1 cellular context compared by ENCODE assay signal in the genomic region with DNA sequence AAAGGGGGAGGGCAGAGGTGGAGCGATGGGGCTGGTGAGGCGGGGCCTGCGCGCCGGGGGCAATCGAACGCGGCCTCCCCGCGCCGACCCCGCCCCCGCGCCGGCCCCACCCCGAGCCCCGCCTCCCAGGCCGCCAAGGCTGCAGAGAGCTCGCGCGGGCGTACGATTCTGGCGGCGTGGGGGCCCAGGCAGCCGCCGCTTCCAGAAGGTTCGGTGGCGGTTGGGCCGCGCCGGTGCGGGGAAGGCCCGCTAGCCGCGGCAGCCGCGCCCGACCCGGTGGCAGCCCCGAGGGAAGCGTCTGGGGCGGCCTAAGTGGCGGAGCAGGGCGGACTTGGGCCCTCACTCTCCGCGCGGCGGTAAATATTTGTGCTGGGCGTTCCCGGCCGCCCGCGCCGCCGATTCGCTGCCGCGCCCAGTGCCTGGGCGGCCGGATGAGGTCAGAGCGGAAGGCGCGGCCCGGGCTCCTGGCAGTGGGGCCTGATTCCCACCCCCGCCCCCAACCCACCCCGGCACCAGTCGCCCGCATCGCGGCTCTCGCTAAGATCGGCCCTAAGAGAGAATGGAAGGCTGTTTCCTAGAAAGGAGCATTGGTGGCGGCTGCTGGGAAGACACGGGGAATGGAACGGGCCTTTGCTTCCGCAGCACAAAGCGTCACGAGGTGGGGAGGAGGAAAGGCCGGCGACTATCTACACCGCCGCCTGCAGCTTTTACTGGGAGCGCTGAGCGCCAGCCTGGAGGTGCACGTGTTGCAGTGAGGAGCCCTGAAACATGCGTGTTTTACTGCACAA.
TF ChIP-seq lines count a peak whose summit lies in the region.

A gene with protein sequence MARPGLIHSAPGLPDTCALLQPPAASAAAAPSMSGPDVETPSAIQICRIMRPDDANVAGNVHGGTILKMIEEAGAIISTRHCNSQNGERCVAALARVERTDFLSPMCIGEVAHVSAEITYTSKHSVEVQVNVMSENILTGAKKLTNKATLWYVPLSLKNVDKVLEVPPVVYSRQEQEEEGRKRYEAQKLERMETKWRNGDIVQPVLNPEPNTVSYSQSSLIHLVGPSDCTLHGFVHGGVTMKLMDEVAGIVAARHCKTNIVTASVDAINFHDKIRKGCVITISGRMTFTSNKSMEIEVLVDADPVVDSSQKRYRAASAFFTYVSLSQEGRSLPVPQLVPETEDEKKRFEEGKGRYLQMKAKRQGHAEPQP (minus strand): TSS at position 368 of the 788 bp plus-strand sequence. CDS start 368 bp downstream, outside the sequence.

TF ChIP-seq in HepG2, 621 proteins besides CTCF, POLR2A, EP300 and RAD21 (continued from another document and continues in another):
- TF ChIP-seq, protein P1, sequence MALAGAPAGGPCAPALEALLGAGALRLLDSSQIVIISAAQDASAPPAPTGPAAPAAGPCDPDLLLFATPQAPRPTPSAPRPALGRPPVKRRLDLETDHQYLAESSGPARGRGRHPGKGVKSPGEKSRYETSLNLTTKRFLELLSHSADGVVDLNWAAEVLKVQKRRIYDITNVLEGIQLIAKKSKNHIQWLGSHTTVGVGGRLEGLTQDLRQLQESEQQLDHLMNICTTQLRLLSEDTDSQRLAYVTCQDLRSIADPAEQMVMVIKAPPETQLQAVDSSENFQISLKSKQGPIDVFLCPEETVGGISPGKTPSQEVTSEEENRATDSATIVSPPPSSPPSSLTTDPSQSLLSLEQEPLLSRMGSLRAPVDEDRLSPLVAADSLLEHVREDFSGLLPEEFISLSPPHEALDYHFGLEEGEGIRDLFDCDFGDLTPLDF (CRISPR knock-in tag; IDR thresholded peaks at IDR 0.05), result peak; percentile 76
- no peak for TF ChIP-seq YEATS2 (CRISPR knock-in tag; IDR thresholded peaks at IDR 0.05; ENCODE audit: borderline replicate concordance)
- no peak for TF ChIP-seq FIP1L1 (IDR thresholded peaks at IDR 0.05; ENCODE audit: borderline replicate concordance, insufficient read depth, low read depth, low read length)
- TF ChIP-seq KAT8 (CRISPR knock-in tag; IDR thresholded peaks at IDR 0.05), result no peak; the same call in 1 of the 2 replicates
- TF ChIP-seq, protein P2, sequence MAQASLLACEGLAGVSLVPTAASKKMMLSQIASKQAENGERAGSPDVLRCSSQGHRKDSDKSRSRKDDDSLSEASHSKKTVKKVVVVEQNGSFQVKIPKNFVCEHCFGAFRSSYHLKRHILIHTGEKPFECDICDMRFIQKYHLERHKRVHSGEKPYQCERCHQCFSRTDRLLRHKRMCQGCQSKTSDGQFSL (CRISPR knock-in tag; IDR thresholded peaks at IDR 0.05), result 0 out of 2 replicates have a peak, but pooled peaks have one; percentile 18
- TF ChIP-seq GTF2F1 (IDR thresholded peaks at IDR 0.05; ENCODE audit: low read length), result no peak
- TF ChIP-seq ZNF724P (CRISPR knock-in tag; IDR thresholded peaks at IDR 0.05; ENCODE audit: borderline replicate concordance), result no peak
- peak; percentile 57; the same call in 1 of the 2 replicates for TF ChIP-seq KLF6 (CRISPR knock-in tag; IDR thresholded peaks at IDR 0.05)
- 0 out of 2 replicates have a peak, but pooled peaks have one; percentile 33 for TF ChIP-seq ZBTB7B (CRISPR knock-in tag; IDR thresholded peaks at IDR 0.05)
- no peak for TF ChIP-seq NFE2L2 (IDR thresholded peaks at IDR 0.05; ENCODE audit: low read length)
- TF ChIP-seq, protein P3, sequence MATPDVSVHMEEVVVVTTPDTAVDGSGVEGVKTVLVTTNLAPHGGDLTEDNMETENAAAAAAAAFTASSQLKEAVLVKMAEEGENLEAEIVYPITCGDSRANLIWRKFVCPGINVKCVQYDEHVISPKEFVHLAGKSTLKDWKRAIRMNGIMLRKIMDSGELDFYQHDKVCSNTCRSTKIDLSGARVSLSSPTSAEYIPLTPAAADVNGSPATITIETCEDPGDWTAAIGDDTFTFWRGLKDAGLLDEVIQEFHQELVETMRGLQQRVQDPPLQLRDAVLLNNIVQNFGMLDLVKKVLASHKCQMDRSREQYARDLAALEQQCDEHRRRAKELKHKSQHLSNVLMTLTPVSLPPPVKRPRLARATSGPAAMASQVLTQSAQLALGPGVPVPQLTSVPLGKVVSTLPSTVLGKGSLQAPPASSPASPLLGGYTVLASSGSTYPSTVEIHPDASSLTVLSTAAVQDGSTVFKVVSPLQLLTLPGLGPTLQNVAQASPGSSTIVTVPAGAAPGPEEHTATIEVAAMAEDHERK (CRISPR knock-in tag; IDR thresholded peaks at IDR 0.05; ENCODE audit: low read depth), result no peak
- TF ChIP-seq, protein P4, sequence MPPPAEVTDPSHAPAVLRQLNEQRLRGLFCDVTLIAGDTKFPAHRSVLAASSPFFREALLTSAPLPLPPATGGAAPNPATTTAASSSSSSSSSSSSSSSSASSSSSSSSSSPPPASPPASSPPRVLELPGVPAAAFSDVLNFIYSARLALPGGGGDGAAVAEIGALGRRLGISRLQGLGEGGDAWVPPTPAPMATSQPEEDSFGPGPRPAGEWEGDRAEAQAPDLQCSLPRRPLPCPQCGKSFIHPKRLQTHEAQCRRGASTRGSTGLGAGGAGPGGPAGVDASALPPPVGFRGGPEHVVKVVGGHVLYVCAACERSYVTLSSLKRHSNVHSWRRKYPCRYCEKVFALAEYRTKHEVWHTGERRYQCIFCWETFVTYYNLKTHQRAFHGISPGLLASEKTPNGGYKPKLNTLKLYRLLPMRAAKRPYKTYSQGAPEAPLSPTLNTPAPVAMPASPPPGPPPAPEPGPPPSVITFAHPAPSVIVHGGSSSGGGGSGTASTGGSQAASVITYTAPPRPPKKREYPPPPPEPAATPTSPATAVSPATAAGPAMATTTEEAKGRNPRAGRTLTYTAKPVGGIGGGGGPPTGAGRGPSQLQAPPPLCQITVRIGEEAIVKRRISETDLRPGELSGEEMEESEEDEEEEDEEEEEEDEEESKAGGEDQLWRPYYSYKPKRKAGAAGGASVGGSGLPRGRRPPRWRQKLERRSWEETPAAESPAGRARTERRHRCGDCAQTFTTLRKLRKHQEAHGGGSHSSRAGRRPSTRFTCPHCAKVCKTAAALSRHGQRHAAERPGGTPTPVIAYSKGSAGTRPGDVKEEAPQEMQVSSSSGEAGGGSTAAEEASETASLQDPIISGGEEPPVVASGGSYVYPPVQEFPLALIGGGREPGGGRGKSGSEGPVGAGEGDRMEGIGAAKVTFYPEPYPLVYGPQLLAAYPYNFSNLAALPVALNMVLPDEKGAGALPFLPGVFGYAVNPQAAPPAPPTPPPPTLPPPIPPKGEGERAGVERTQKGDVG (CRISPR knock-in tag; IDR thresholded peaks at IDR 0.05; ENCODE audit: borderline replicate concordance), result no peak
- no peak for TF ChIP-seq MTF1 (CRISPR knock-in tag; IDR thresholded peaks at IDR 0.05)
- TF ChIP-seq TAF15 (IDR thresholded peaks at IDR 0.05; ENCODE audit: low read depth, low read length, poor library complexity, severe bottlenecking), result no peak
- TF ChIP-seq ARHGAP35 (CRISPR knock-in tag; IDR thresholded peaks at IDR 0.05; ENCODE audit: borderline replicate concordance), result peak; percentile 84; the same call in 1 of the 2 replicates
- TF ChIP-seq ZNF598 (CRISPR knock-in tag; IDR thresholded peaks at IDR 0.05; ENCODE audit: borderline replicate concordance), result no peak
- TF ChIP-seq, protein P5, sequence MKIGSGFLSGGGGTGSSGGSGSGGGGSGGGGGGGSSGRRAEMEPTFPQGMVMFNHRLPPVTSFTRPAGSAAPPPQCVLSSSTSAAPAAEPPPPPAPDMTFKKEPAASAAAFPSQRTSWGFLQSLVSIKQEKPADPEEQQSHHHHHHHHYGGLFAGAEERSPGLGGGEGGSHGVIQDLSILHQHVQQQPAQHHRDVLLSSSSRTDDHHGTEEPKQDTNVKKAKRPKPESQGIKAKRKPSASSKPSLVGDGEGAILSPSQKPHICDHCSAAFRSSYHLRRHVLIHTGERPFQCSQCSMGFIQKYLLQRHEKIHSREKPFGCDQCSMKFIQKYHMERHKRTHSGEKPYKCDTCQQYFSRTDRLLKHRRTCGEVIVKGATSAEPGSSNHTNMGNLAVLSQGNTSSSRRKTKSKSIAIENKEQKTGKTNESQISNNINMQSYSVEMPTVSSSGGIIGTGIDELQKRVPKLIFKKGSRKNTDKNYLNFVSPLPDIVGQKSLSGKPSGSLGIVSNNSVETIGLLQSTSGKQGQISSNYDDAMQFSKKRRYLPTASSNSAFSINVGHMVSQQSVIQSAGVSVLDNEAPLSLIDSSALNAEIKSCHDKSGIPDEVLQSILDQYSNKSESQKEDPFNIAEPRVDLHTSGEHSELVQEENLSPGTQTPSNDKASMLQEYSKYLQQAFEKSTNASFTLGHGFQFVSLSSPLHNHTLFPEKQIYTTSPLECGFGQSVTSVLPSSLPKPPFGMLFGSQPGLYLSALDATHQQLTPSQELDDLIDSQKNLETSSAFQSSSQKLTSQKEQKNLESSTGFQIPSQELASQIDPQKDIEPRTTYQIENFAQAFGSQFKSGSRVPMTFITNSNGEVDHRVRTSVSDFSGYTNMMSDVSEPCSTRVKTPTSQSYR (CRISPR knock-in tag; IDR thresholded peaks at IDR 0.05; ENCODE audit: borderline replicate concordance), result no peak
- no peak for TF ChIP-seq FOXM1 (CRISPR knock-in tag; IDR thresholded peaks at IDR 0.05)
- TF ChIP-seq IRX3 (CRISPR knock-in tag; IDR thresholded peaks at IDR 0.05; ENCODE audit: borderline replicate concordance, low read depth), result peak; percentile 70; the same call in 1 of the 2 replicates
- TF ChIP-seq SMARCE1 (IDR thresholded peaks at IDR 0.05; ENCODE audit: borderline replicate concordance), result no peak
- TF ChIP-seq SP4 (CRISPR knock-in tag; IDR thresholded peaks at IDR 0.05), result peak; percentile 86; the same call in 1 of the 2 replicates
- TF ChIP-seq, protein P6, sequence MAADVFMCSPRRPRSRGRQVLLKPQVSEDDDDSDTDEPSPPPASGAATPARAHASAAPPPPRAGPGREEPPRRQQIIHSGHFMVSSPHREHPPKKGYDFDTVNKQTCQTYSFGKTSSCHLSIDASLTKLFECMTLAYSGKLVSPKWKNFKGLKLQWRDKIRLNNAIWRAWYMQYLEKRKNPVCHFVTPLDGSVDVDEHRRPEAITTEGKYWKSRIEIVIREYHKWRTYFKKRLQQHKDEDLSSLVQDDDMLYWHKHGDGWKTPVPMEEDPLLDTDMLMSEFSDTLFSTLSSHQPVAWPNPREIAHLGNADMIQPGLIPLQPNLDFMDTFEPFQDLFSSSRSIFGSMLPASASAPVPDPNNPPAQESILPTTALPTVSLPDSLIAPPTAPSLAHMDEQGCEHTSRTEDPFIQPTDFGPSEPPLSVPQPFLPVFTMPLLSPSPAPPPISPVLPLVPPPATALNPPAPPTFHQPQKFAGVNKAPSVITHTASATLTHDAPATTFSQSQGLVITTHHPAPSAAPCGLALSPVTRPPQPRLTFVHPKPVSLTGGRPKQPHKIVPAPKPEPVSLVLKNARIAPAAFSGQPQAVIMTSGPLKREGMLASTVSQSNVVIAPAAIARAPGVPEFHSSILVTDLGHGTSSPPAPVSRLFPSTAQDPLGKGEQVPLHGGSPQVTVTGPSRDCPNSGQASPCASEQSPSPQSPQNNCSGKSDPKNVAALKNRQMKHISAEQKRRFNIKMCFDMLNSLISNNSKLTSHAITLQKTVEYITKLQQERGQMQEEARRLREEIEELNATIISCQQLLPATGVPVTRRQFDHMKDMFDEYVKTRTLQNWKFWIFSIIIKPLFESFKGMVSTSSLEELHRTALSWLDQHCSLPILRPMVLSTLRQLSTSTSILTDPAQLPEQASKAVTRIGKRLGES (CRISPR knock-in tag; IDR thresholded peaks at IDR 0.05; ENCODE audit: borderline replicate concordance), result no peak
- peak; percentile 62; the same call in 1 of the 2 replicates for TF ChIP-seq ZNF235 (CRISPR knock-in tag; IDR thresholded peaks at IDR 0.05; ENCODE audit: borderline replicate concordance)
- no peak for TF ChIP-seq ATM (IDR thresholded peaks at IDR 0.05; ENCODE audit: borderline replicate concordance)
- TF ChIP-seq ZKSCAN1 (IDR thresholded peaks at IDR 0.05; ENCODE audit: low read length), result no peak
- TF ChIP-seq SOX6 (IDR thresholded peaks at IDR 0.05), result no peak
- TF ChIP-seq SOX6 (CRISPR knock-in tag; IDR thresholded peaks at IDR 0.05), result no peak
- peak; percentile 69; the same call in 1 of the 2 replicates for TF ChIP-seq FOXC1 (CRISPR knock-in tag; IDR thresholded peaks at IDR 0.05; ENCODE audit: borderline replicate concordance)
- 0 out of 2 replicates have a peak, but pooled peaks have one; percentile 47 for TF ChIP-seq ZNF451 (CRISPR knock-in tag; IDR thresholded peaks at IDR 0.05)
- TF ChIP-seq ZNF616 (CRISPR knock-in tag; IDR thresholded peaks at IDR 0.05; ENCODE audit: low read depth), result peak; percentile 79; the same call in 1 of the 2 replicates
- TF ChIP-seq ZNF777 (CRISPR knock-in tag; IDR thresholded peaks at IDR 0.05), result peak; percentile 79
- TF ChIP-seq ZNF558 (CRISPR knock-in tag; IDR thresholded peaks at IDR 0.05; ENCODE audit: borderline replicate concordance), result 0 out of 2 replicates have a peak, but pooled peaks have one; percentile 75
- TF ChIP-seq, protein P7, sequence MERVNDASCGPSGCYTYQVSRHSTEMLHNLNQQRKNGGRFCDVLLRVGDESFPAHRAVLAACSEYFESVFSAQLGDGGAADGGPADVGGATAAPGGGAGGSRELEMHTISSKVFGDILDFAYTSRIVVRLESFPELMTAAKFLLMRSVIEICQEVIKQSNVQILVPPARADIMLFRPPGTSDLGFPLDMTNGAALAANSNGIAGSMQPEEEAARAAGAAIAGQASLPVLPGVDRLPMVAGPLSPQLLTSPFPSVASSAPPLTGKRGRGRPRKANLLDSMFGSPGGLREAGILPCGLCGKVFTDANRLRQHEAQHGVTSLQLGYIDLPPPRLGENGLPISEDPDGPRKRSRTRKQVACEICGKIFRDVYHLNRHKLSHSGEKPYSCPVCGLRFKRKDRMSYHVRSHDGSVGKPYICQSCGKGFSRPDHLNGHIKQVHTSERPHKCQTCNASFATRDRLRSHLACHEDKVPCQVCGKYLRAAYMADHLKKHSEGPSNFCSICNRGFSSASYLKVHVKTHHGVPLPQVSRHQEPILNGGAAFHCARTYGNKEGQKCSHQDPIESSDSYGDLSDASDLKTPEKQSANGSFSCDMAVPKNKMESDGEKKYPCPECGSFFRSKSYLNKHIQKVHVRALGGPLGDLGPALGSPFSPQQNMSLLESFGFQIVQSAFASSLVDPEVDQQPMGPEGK (CRISPR knock-in tag; IDR thresholded peaks at IDR 0.05), result peak; percentile 28; the same call in 1 of the 2 replicates
- no peak for TF ChIP-seq PAWR (CRISPR knock-in tag; IDR thresholded peaks at IDR 0.05; ENCODE audit: borderline replicate concordance)
- no peak for TF ChIP-seq HMG20B (CRISPR knock-in tag; conservative IDR thresholded peaks at IDR 0.05)
- TF ChIP-seq ZNF317 (CRISPR knock-in tag; IDR thresholded peaks at IDR 0.05), result no peak
- TF ChIP-seq, protein P8, sequence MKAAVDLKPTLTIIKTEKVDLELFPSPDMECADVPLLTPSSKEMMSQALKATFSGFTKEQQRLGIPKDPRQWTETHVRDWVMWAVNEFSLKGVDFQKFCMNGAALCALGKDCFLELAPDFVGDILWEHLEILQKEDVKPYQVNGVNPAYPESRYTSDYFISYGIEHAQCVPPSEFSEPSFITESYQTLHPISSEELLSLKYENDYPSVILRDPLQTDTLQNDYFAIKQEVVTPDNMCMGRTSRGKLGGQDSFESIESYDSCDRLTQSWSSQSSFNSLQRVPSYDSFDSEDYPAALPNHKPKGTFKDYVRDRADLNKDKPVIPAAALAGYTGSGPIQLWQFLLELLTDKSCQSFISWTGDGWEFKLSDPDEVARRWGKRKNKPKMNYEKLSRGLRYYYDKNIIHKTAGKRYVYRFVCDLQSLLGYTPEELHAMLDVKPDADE (CRISPR knock-in tag; IDR thresholded peaks at IDR 0.05), result 0 out of 2 replicates have a peak, but pooled peaks have one; percentile 73
- TF ChIP-seq, protein P9, sequence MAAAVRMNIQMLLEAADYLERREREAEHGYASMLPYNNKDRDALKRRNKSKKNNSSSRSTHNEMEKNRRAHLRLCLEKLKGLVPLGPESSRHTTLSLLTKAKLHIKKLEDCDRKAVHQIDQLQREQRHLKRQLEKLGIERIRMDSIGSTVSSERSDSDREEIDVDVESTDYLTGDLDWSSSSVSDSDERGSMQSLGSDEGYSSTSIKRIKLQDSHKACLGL (CRISPR knock-in tag; IDR thresholded peaks at IDR 0.05), result peak; percentile 46; the same call in 1 of the 2 replicates
- TF ChIP-seq TAF1 (CRISPR knock-in tag; IDR thresholded peaks at IDR 0.05), result peak; percentile 61
- no peak for TF ChIP-seq ONECUT2 (CRISPR knock-in tag; IDR thresholded peaks at IDR 0.05)
- no peak for TF ChIP-seq ZNF496 (CRISPR knock-in tag; IDR thresholded peaks at IDR 0.05; ENCODE audit: insufficient replicate concordance)
